8 cellular contexts compared by ENCODE assay signal in the genomic region with DNA sequence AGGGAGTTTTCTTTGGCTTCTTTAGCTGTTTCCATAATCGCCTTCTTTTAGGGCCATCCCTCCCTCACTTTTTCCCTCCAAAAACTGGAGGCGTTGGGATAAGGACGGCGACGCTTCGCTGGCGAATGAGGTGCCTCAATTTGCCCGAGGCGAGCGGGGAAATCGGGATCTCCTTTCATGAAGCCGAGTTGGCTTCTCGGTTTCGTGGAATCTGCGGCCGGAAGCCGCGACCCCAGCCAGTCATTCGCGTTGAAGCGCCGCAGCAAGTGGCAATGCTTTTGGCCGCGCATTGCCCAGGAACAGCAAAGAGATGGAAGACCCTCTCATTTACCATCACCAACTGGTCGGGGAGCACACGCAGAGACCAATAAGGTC. TPM values are rescaled to one million over a fixed set of nuclear protein-coding genes. Genes with fewer than 3 reads are reported as not detected.
DNase-seq lines count a peak whose midpoint lies in the region; ATAC-seq and TF ChIP-seq lines count a peak whose summit lies in the region.

No MANE protein-coding gene starts in this region.

- H3K27ac ChIP-seq in 22Rv1: peak overlapping the region; percentile 65

- CTCF ChIA-PET in GM10248 (lab: Yijun Ruan, JAX): interaction anchor here (1.1 to 2.7 kb wide), 4 partner anchors 14 to 369 kb away, joined by 3 to 13 read pairs (median 5); no protein-coding TSS in a partner anchor

- peak overlapping the region; percentile 83 for H3K4me3 Mint-ChIP-seq in mesothelial cell of epicardium

- peaks cover 79% of the 10 kb centered on the region for H3K27me3 Mint-ChIP-seq in mesothelial cell of epicardium (ENCODE audit: low read depth)

- TF ChIP-seq CTCF in 22Rv1 (IDR thresholded peaks at IDR 0.05): no peak
- no peak for TF ChIP-seq CTCF in GM13977 (IDR thresholded peaks at IDR 0.05; ENCODE audit: extremely low read depth, insufficient read depth, missing control alignments)
- TF ChIP-seq CTCF in astrocyte of the spinal cord (IDR thresholded peaks at IDR 0.05; ENCODE audit: low read depth, low read length): no peak
- TF ChIP-seq CTCF in mesothelial cell of epicardium (IDR thresholded peaks at IDR 0.05; ENCODE audit: unreplicated experiment): no peak
- no peak for TF ChIP-seq CTCF in GM10248 (IDR thresholded peaks at IDR 0.05; ENCODE audit: control extremely low read depth, extremely low read depth, low read depth, missing control alignments)

- peak overlapping the region; percentile 63 for H3K4me3 ChIP-seq in astrocyte of the spinal cord (ENCODE audit: low read depth, low read length)

- peaks cover 48% of the 10 kb centered on the region for H3K4me1 Mint-ChIP-seq in mesothelial cell of epicardium

- H3K36me3 Mint-ChIP-seq in mesothelial cell of epicardium: no peaks in the 10 kb centered on the region

- H3K27ac Mint-ChIP-seq in mesothelial cell of epicardium: peak overlapping the region; percentile 80

- peak; percentile 26 for DNase-seq in GM13977 (ENCODE audit: low spot score)
- DNase-seq in astrocyte of the spinal cord (ENCODE audit: low read depth, low spot score): no peak
- no peak for DNase-seq in mesothelial cell of epicardium (ENCODE audit: low spot score in 2 of 2, unreplicated experiment in 2 of 2)
- DNase-seq in GM10248 (ENCODE audit: extremely low spot score): no peak
- DNase-seq in activated effector memory CD4-positive, alpha-beta T cell treated with anti-CD3 and anti-CD28 coated beads, Interleukin-2, amount 50 U/mL, for 16 hours: no peak
- no peak for DNase-seq in stimulated activated naive CD4-positive, alpha-beta T cell (lab: John Stamatoyannopoulos, UW)

- in situ Hi-C loops in GM13977 (cut with MboI; ENCODE audit: low pct_unique_long_range_greater_than_20kb, low sequenced_read_pairs, unreplicated experiment) (no loop called here), astrocyte of the spinal cord (cut with HindIII; ENCODE audit: low sequenced_read_pairs) (no loop called here)

- no peak for ATAC-seq in HG03159 (IDR thresholded peaks at IDR 0.05; ENCODE audit: unreplicated experiment)

- POLR2A ChIA-PET in GM10248 (lab: Yijun Ruan, JAX): no interaction called here

- no peaks in the 10 kb centered on the region for H3K9me3 Mint-ChIP-seq in mesothelial cell of epicardium

RNA-seq across cellular contexts. Expression of gene SIX1, which starts 8.3 kb away (rescaled TPM):
- total RNA-seq in mesothelial cell of epicardium: 0.16 to 0.47 TPM (median 0.24 TPM) in 3 replicates
